ENCODE assay signal across 8 cellular contexts in the genomic region with DNA sequence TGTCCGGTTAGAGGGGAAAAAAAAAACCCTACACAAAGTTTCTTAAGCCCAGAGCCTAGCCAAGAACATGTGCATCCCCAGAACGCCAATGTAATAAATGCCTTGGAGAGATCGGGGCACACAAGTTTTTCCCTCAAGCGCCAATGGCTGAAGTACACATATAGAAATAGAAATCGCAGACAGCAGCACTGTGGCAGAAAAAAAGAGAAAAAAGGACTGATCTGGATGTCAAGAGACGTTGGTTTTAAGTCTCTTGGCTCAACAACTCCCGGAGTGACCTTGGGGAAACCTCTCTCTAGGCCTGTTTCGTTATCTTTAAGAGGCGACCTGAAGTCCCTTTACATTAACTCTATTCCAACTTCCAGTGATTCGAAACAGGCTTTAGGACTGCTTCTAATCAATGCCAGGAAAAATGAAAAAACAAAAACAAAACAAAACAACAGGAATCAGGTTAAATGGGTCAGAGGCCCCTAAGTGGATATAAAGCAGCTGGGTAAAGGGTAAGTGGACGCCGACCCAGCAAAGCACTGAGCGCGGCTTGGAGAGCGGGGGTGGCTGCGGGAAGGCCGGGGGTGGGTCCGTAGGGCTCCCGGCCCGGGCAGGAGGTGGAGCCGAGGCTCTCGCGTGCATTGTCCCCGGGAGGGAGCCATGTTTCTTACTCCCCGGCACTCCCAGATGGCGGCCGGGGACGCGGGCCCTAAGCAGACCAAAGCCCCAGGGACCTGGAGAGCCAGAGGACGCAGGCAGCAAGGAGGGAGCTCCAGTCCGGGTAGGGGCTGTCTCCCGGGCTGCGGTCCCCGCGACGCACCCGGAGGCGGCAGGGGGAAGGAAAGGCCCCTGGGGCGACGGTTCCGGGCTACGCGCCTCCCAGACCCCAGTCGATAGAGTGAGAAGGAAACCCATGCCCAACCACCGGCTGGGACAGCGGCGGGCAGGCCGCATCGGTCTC. TPM values are rescaled to one million over a fixed set of nuclear protein-coding genes. Genes with fewer than 3 reads are reported as not detected.
DNase-seq lines count a peak whose midpoint lies in the region; ATAC-seq and TF ChIP-seq lines count a peak whose summit lies in the region.

No MANE protein-coding gene starts in this region.

- no peaks in the 10 kb centered on the region for H3K27me3 ChIP-seq in GM23248 (replicated peaks; ENCODE audit: insufficient read depth)
- H3K27me3 ChIP-seq in Karpas-422 (ENCODE audit: low read length): no peaks in the 10 kb centered on the region
- no peaks in the 10 kb centered on the region for H3K27me3 ChIP-seq in colonic mucosa

- in situ Hi-C loops in GM23248 (cut with MboI): no loop called here

- peak overlapping the region; percentile 99 for H3K27ac ChIP-seq in GM23248
- peak overlapping the region; percentile 90 for H3K27ac ChIP-seq in Karpas-422 (ENCODE audit: low read length)
- peak overlapping the region; percentile 97 for H3K27ac ChIP-seq in colonic mucosa

- H2AFZ ChIP-seq in GM23248 (no peak overlapping the region), Karpas-422 (ENCODE audit: low read length) (no peak overlapping the region)

- intact Hi-C loops in colonic mucosa (cut with DNase I): loop anchor here (2.0 kb wide), 1 partner anchor 49 kb away; no protein-coding TSS in a partner anchor

- H4K20me1 ChIP-seq in GM23248 (ENCODE audit: insufficient read depth) (peaks cover 20% of the 10 kb centered on the region; the same call in 1 of the 2 replicates), Karpas-422 (ENCODE audit: insufficient read depth, low read depth, low read length) (peaks cover 46% of the 10 kb centered on the region)

- 1 to 5% methylated on average over 22 to 45 of the region's 49 CpGs for WGBS in GM23248 (ENCODE audit: low coverage in 1 of 2, low lambda C conversion rate in 2 of 2, missing lambda C conversion rate in 2 of 2), 2 experiments

- H3K9ac ChIP-seq in GM23248 (peak overlapping the region; percentile 100), Karpas-422 (ENCODE audit: low read length) (peak overlapping the region; percentile 97), colonic mucosa (ENCODE audit: low read depth in 2 of 2, low read length in 2 of 2) (peak overlapping the region; percentile 99 to 100)

- no peaks in the 10 kb centered on the region for H3K36me3 ChIP-seq in GM23248 (ENCODE audit: low read depth)
- H3K36me3 ChIP-seq in Karpas-422 (ENCODE audit: insufficient read depth, low read length): peaks cover 25% of the 10 kb centered on the region
- no peaks in the 10 kb centered on the region for H3K36me3 ChIP-seq in colonic mucosa

- no peaks in the 10 kb centered on the region for H3K9me3 ChIP-seq in GM23248 (ENCODE audit: low read depth)
- H3K9me3 ChIP-seq in Karpas-422 (ENCODE audit: low read length): no peaks in the 10 kb centered on the region
- no peaks in the 10 kb centered on the region for H3K9me3 ChIP-seq in colonic mucosa

- TF ChIP-seq CTCF in colonic mucosa (IDR thresholded peaks at IDR 0.05): no peak

- no peaks in the 10 kb centered on the region for H3K9me2 ChIP-seq in GM23248 (ENCODE audit: insufficient read depth)
- no peaks in the 10 kb centered on the region for H3K9me2 ChIP-seq in Karpas-422 (replicated peaks; ENCODE audit: insufficient read depth, low read length)

- H3K4me2 ChIP-seq in GM23248 (ENCODE audit: unreplicated experiment) (peak overlapping the region; percentile 90), Karpas-422 (ENCODE audit: low read depth, low read length, poor library complexity, severe bottlenecking) (peak overlapping the region; percentile 91)

- DNase-seq in DMS 273 (lab: John Stamatoyannopoulos, UW; ENCODE audit: unreplicated experiment) (peak; percentile 83), DMS 273 treated with DMSO at 0.1 percent for 48 hours (lab: John Stamatoyannopoulos, UW) (no peak), GM23248 (peak; percentile 95), Karpas-422 (peak; percentile 86), colonic mucosa (peak; percentile 75), left lobe of liver (ENCODE audit: low spot score) (peak; percentile 82)
- peak; percentile 72 for DNase-seq in activated CD4-positive, CD25-positive, alpha-beta regulatory T cell treated with anti-CD3 and anti-CD28 coated beads, Interleukin-2, amount 50 U/mL, for 72 hours
- DNase-seq in stimulated activated CD4-positive, alpha-beta T cell treated with anti-CD3 and anti-CD28 coated beads, Interleukin-2, amount 100 ng/mL, for 4 hours (ENCODE audit: low read depth): peak; percentile 55

- H3K4me3 ChIP-seq in GM23248 (peak overlapping the region; percentile 99), Karpas-422 (ENCODE audit: low read length) (peak overlapping the region; percentile 92), colonic mucosa (peak overlapping the region; percentile 93)

- H3K79me2 ChIP-seq in GM23248 (ENCODE audit: insufficient read depth) (peaks cover 65% of the 10 kb centered on the region), Karpas-422 (ENCODE audit: low read length) (peaks cover 60% of the 10 kb centered on the region)

- ATAC-seq in left lobe of liver: peak; percentile 85

- peaks cover 24% of the 10 kb centered on the region for H3F3A ChIP-seq in GM23248 (ENCODE audit: insufficient read depth)

- H3K4me1 ChIP-seq in GM23248 (ENCODE audit: insufficient read depth) (peaks cover 8% of the 10 kb centered on the region; the same call in 1 of the 2 replicates), Karpas-422 (ENCODE audit: low read length) (peaks cover 40% of the 10 kb centered on the region), colonic mucosa (no peaks in the 10 kb centered on the region)

RNA-seq across cellular contexts. Expression of a gene that starts 0.8 kb away (rescaled TPM):
- total RNA-seq in GM23248 (2014; rRNA removed; shearing (Covaris generic)): 91.3 and 98.6 TPM in 2 replicates
- 74.5 and 74.9 TPM in 2 replicates for polyA plus RNA-seq in GM23248 (2016; fragmentation: Nextera tagmentation; extraction: Ambion mirVana)
- 90.7 and 92.1 TPM in 2 replicates for total RNA-seq in Karpas-422 (2014; rRNA removed; shearing (Covaris generic); ENCODE audit: low replicate concordance)
- total RNA-seq in colonic mucosa: 100 to 1,000 TPM; 124 to 127 TPM
- 45.7 TPM for total RNA-seq in left lobe of liver

RNA-seq across cellular contexts. Expression of a gene that starts 24.1 kb away (rescaled TPM):
- 76.1 and 91.3 TPM in 2 replicates for total RNA-seq in GM23248 (2014; rRNA removed; shearing (Covaris generic))
- 77.9 and 82.9 TPM in 2 replicates for polyA plus RNA-seq in GM23248 (2016; fragmentation: Nextera tagmentation; extraction: Ambion mirVana)
- total RNA-seq in Karpas-422 (2014; rRNA removed; shearing (Covaris generic); ENCODE audit: low replicate concordance): 35.2 and 57.2 TPM in 2 replicates
- total RNA-seq in colonic mucosa: 10 to 100 TPM; 23.3 to 42.7 TPM
- total RNA-seq in left lobe of liver: 23.1 TPM

RNA-seq across cellular contexts. Expression of a gene that starts 50.3 kb away (rescaled TPM):
- total RNA-seq in GM23248 (2014; rRNA removed; shearing (Covaris generic)): under 0.01 and 1.3 TPM in 2 replicates
- polyA plus RNA-seq in GM23248 (2016; fragmentation: Nextera tagmentation; extraction: Ambion mirVana): 0.15 and 0.18 TPM in 2 replicates
- total RNA-seq in Karpas-422 (2014; rRNA removed; shearing (Covaris generic); ENCODE audit: low replicate concordance): 1.6 and 3.1 TPM in 2 replicates
- total RNA-seq in colonic mucosa (under 1 TPM; 0.30 to 0.74 TPM), left lobe of liver (0.05 TPM)
